Comparison of ENCODE assay signal across 2 cellular contexts in genomic region chr1:186152227-186152944, GRCh38.
TF ChIP-seq lines count a peak whose summit lies in the region.

No MANE protein-coding gene starts in this region.

TF ChIP-seq in IMR-90, 13 proteins besides CTCF, POLR2A, EP300 and RAD21:
- TF ChIP-seq MAZ (IDR thresholded peaks at IDR 0.05; ENCODE audit: borderline replicate concordance, low read depth, low read length), result no peak
- TF ChIP-seq FOS (IDR thresholded peaks at IDR 0.05; ENCODE audit: low read depth, low read length), result peak; percentile 45; the same call in 1 of the 2 replicates
- TF ChIP-seq MXI1 (IDR thresholded peaks at IDR 0.05; ENCODE audit: borderline replicate concordance, low read depth, low read length), result no peak

TF ChIP-seq in K562, 482 proteins besides CTCF, POLR2A, EP300 and RAD21:
- TF ChIP-seq MEIS2 (IDR thresholded peaks at IDR 0.05; ENCODE audit: partially characterized antibody) (no peak), JUND (IDR thresholded peaks at IDR 0.05; ENCODE audit: borderline replicate concordance, low read depth, low read length) (no peak), JUND (tag; IDR thresholded peaks at IDR 0.05; ENCODE audit: borderline replicate concordance, low read depth, low read length) (0 out of 3 replicates have a peak, but pooled peaks have one; percentile 19), FOXP1 (CRISPR knock-in tag; IDR thresholded peaks at IDR 0.05) (no peak), NFE2 (IDR thresholded peaks at IDR 0.05; ENCODE audit: low read depth) (no peak), ZEB2 (IDR thresholded peaks at IDR 0.05) (no peak), FOSL1 (tag; conservative IDR thresholded peaks at IDR 0.05) (0 out of 2 replicates have a peak, but pooled peaks have one; percentile 39)
- TF ChIP-seq, protein P1, sequence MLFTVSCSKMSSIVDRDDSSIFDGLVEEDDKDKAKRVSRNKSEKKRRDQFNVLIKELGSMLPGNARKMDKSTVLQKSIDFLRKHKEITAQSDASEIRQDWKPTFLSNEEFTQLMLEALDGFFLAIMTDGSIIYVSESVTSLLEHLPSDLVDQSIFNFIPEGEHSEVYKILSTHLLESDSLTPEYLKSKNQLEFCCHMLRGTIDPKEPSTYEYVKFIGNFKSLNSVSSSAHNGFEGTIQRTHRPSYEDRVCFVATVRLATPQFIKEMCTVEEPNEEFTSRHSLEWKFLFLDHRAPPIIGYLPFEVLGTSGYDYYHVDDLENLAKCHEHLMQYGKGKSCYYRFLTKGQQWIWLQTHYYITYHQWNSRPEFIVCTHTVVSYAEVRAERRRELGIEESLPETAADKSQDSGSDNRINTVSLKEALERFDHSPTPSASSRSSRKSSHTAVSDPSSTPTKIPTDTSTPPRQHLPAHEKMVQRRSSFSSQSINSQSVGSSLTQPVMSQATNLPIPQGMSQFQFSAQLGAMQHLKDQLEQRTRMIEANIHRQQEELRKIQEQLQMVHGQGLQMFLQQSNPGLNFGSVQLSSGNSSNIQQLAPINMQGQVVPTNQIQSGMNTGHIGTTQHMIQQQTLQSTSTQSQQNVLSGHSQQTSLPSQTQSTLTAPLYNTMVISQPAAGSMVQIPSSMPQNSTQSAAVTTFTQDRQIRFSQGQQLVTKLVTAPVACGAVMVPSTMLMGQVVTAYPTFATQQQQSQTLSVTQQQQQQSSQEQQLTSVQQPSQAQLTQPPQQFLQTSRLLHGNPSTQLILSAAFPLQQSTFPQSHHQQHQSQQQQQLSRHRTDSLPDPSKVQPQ (CRISPR knock-in tag; IDR thresholded peaks at IDR 0.05; ENCODE audit: borderline replicate concordance), result no peak
- TF ChIP-seq, protein P2, sequence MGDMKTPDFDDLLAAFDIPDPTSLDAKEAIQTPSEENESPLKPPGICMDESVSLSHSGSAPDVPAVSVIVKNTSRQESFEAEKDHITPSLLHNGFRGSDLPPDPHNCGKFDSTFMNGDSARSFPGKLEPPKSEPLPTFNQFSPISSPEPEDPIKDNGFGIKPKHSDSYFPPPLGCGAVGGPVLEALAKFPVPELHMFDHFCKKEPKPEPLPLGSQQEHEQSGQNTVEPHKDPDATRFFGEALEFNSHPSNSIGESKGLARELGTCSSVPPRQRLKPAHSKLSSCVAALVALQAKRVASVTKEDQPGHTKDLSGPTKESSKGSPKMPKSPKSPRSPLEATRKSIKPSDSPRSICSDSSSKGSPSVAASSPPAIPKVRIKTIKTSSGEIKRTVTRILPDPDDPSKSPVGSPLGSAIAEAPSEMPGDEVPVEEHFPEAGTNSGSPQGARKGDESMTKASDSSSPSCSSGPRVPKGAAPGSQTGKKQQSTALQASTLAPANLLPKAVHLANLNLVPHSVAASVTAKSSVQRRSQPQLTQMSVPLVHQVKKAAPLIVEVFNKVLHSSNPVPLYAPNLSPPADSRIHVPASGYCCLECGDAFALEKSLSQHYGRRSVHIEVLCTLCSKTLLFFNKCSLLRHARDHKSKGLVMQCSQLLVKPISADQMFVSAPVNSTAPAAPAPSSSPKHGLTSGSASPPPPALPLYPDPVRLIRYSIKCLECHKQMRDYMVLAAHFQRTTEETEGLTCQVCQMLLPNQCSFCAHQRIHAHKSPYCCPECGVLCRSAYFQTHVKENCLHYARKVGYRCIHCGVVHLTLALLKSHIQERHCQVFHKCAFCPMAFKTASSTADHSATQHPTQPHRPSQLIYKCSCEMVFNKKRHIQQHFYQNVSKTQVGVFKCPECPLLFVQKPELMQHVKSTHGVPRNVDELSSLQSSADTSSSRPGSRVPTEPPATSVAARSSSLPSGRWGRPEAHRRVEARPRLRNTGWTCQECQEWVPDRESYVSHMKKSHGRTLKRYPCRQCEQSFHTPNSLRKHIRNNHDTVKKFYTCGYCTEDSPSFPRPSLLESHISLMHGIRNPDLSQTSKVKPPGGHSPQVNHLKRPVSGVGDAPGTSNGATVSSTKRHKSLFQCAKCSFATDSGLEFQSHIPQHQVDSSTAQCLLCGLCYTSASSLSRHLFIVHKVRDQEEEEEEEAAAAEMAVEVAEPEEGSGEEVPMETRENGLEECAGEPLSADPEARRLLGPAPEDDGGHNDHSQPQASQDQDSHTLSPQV (IDR thresholded peaks at IDR 0.05), result no peak
